Comparison of ENCODE assay signal across 11 cellular contexts in genomic region chr3:128800241-128801187, GRCh38.
DNase-seq lines count a peak whose midpoint lies in the region; ATAC-seq lines count a peak whose summit lies in the region.
"Had no signal": no experiment of that assay in that cellular context is flagged by ENCODE, and none has a peak within 500 bp of the region (broad histone marks: within the 10 kb centered on the region; RNA-seq: fewer than 3 reads in every experiment).

No MANE protein-coding gene starts in this region.

- DNase-seq in activated T-cell treated with anti-CD3 and anti-CD28 coated beads for 48 hours (ENCODE audit: low read depth) (peak; percentile 60), activated T-cell treated with anti-CD3 and anti-CD28 coated beads for 4 hours (no peak), anterior cingulate cortex (lab: John Stamatoyannopoulos, UW) (peak in 32 of 58 donors; percentile 8 to 78 (median 38)), naive B cell (no peak), substantia nigra (lab: John Stamatoyannopoulos, UW) (peak in 32 of 49 donors; percentile 13 to 77 (median 48)), SHP77 treated with DMSO at 0.1 percent for 48 hours (lab: John Stamatoyannopoulos, UW) (no peak)
- DNase-seq: central memory CD4-positive, alpha-beta T cell; islet precursor cell had no signal

- peak overlapping the region in 5 of 6 donors; percentile 16 to 96 (median 84) for H3K27ac Mint-ChIP-seq in naive B cell

- peak overlapping the region; percentile 81 for H3K27ac ChIP-seq in substantia nigra (ENCODE audit: low read depth, low read length, poor library complexity, severe bottlenecking)

- no peaks in the 10 kb centered on the region for H3K9me3 Mint-ChIP-seq in naive B cell

- ATAC-seq in naive B cell (ENCODE audit: low read depth in 2 of 2) (no peak), GM19395 (IDR thresholded peaks at IDR 0.05; ENCODE audit: unreplicated experiment) (no peak), GM18858 (IDR thresholded peaks at IDR 0.05; ENCODE audit: unreplicated experiment) (no peak)
- ATAC-seq: Panc1 had no signal

- H3K4me3 Mint-ChIP-seq in naive B cell: peak overlapping the region in 1 of 8 donors; percentile 7

- peaks cover 9 to 24% of the 10 kb centered on the region in 2 donors for H3K36me3 Mint-ChIP-seq in naive B cell

- H3K4me1 Mint-ChIP-seq in naive B cell: peaks cover 25 to 44% (median 27%) of the 10 kb centered on the region in 3 donors

- H3K27me3 Mint-ChIP-seq in naive B cell: no peaks in the 10 kb centered on the region

Comparison
In these comparisons a context has a peak if more than half of its experiments do, and no peak if none do; other contexts are left out.
1. DNase-seq: peak in activated T-cell treated with anti-CD3 and anti-CD28 coated beads for 48 hours (single experiment), anterior cingulate cortex (32 of 58) and substantia nigra (32 of 49); none in activated T-cell treated with anti-CD3 and anti-CD28 coated beads for 4 hours (single experiment), naive B cell (single experiment) and SHP77 treated with DMSO at 0.1 percent for 48 hours (single experiment).